In the genomic region with DNA sequence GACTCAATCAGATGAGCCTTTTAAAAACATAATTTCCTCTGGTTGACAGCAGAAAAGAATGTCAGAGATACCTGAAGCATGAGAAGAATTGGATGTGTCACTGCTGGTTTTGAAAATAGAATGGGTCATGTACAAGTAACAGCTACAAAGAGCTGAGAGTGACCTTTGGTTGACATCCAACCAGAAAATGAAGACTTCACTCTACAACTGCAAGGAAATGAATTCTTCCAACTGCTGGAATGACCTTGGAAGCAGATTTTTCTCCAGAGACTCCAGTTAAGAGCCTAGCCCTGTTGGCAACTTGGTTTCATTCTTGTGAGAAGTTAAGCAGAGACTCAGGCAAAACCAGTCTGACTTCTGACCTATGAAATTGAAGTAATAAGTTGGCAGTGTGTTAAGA, we compare ENCODE assay signal across 22 cellular contexts.
DNase-seq lines count a peak whose midpoint lies in the region; ATAC-seq, FAIRE-seq and TF ChIP-seq lines count a peak whose summit lies in the region.
"Had no signal": no experiment of that assay in that cellular context is flagged by ENCODE, and none has a peak within 500 bp of the region (broad histone marks: within the 10 kb centered on the region; RNA-seq: fewer than 3 reads in every experiment).

No MANE protein-coding gene starts in this region.

- FAIRE-seq in bronchial epithelial cell (lab: Jason Lieb, UNC): no peak
- peak; percentile 61 for FAIRE-seq in keratinocyte (lab: Jason Lieb, UNC)
- FAIRE-seq: D721Med had no signal

- peaks cover 4% of the 10 kb centered on the region for H3K4me1 ChIP-seq in keratinocyte (ENCODE audit: control insufficient read depth, extremely low read depth, insufficient read depth, low read length)
- no peaks in the 10 kb centered on the region for H3K4me1 ChIP-seq in psoas muscle
- H3K4me1 ChIP-seq: transverse colon had no signal

- no peak overlapping the region for H3K4me3 ChIP-seq in bronchial epithelial cell (ENCODE audit: low read depth, low read length)
- no peak overlapping the region for H3K4me3 ChIP-seq in keratinocyte (ENCODE audit: control insufficient read depth in 2 of 3, extremely low read depth in 1 of 3, insufficient read depth in 2 of 3, low read depth in 1 of 3, low read length in 3 of 3)
- no peak overlapping the region for H3K4me3 ChIP-seq in psoas muscle
- H3K4me3 ChIP-seq: SJSA1, transverse colon had no signal

- H3K27me3 Mint-ChIP-seq in HFFc6 (ENCODE audit: insufficient read depth): no peaks in the 10 kb centered on the region
- H3K27me3 Mint-ChIP-seq: activated CD8-positive, alpha-beta T cell treated with anti-CD3 and anti-CD28 coated beads for 36 hours; activated naive CD4-positive, alpha-beta T cell treated with anti-CD3 and anti-CD28 coated beads, Interleukin-2, amount 10 ng/mL, durations not matched to agents 7 days and 5 days; activated T-cell treated with anti-CD3 and anti-CD28 coated beads, Interleukin-2, amount 50 U/mL, for 24 hours; stimulated activated memory B cell treated with anti-CD40 and anti-IgM and Interleukin-4, amounts not matched to agents 10 μg/mL and 1 μg/mL and 100 μg/mL, for 72 hours had no signal

- H3K27ac ChIP-seq in keratinocyte (ENCODE audit: control insufficient read depth, insufficient read depth, low read length) (no peak overlapping the region), psoas muscle (no peak overlapping the region)
- H3K27ac ChIP-seq: SJSA1, transverse colon had no signal

- dilution Hi-C loops in keratinocyte (cut with MboI; ENCODE audit: extremely low pct_ligation_motif_present, low sequenced_read_pairs): no loop called here

- no peak overlapping the region for H3K4me2 ChIP-seq in keratinocyte (ENCODE audit: control insufficient read depth, extremely low read depth, insufficient read depth, low read depth, low read length)

- H3K9ac ChIP-seq in keratinocyte (ENCODE audit: control insufficient read depth, extremely low read depth, insufficient read depth, low read length): no peak overlapping the region

- H3K36me3 Mint-ChIP-seq in HFFc6 (ENCODE audit: low read depth): peaks cover 17% of the 10 kb centered on the region
- H3K36me3 Mint-ChIP-seq: activated naive CD4-positive, alpha-beta T cell treated with anti-CD3 and anti-CD28 coated beads, Interleukin-2, amount 10 ng/mL, durations not matched to agents 7 days and 5 days; brain; mesothelial cell of epicardium; stimulated activated memory B cell treated with anti-CD40 and anti-IgM and Interleukin-4, amounts not matched to agents 10 μg/mL and 1 μg/mL and 100 μg/mL, for 72 hours had no signal

- no peaks in the 10 kb centered on the region for H3K36me3 ChIP-seq in bronchial epithelial cell (ENCODE audit: control insufficient read depth, insufficient read depth, low read length)
- no peaks in the 10 kb centered on the region for H3K36me3 ChIP-seq in keratinocyte (ENCODE audit: control insufficient read depth in 2 of 2, extremely low read depth in 1 of 2, insufficient read depth in 2 of 2, low read length in 2 of 2)
- H3K36me3 ChIP-seq in psoas muscle (ENCODE audit: insufficient read depth in 1 of 2, low read depth in 1 of 2): no peaks in the 10 kb centered on the region
- H3K36me3 ChIP-seq: SJSA1, transverse colon had no signal

- DNase-seq in AG08395 (ENCODE audit: low spot score): peak; percentile 19
- DNase-seq in HFFc6: peak; percentile 69
- peak; percentile 46 for DNase-seq in bronchial epithelial cell (ENCODE audit: low read depth)
- DNase-seq in keratinocyte (ENCODE audit: low read depth, low spot score): peak; percentile 23
- no peak for DNase-seq in psoas muscle
- no peak for DNase-seq in DMS79 (lab: John Stamatoyannopoulos, UW)
- no peak for DNase-seq in ACHN
- no peak for DNase-seq in T-helper 1 cell
- DNase-seq: activated CD8-positive, alpha-beta T cell treated with anti-CD3 and anti-CD28 coated beads for 36 hours; activated naive CD4-positive, alpha-beta T cell treated with anti-CD3 and anti-CD28 coated beads, Interleukin-2, amount 10 ng/mL, durations not matched to agents 7 days and 5 days; activated T-cell treated with anti-CD3 and anti-CD28 coated beads, Interleukin-2, amount 50 U/mL, for 24 hours; dermis blood vessel endothelial cell; islet precursor cell; NCI-H1436; nephron progenitor cell; transverse colon had no signal

- in situ Hi-C loops in ACHN (cut with HindIII; ENCODE audit: low pct_ligation_motif_present, low pct_unique_long_range_greater_than_20kb, low sequenced_read_pairs): no loop called here

- H3K27ac Mint-ChIP-seq in HFFc6: peak overlapping the region; percentile 60
- H3K27ac Mint-ChIP-seq: activated CD8-positive, alpha-beta T cell treated with anti-CD3 and anti-CD28 coated beads for 36 hours; activated naive CD4-positive, alpha-beta T cell treated with anti-CD3 and anti-CD28 coated beads, Interleukin-2, amount 10 ng/mL, durations not matched to agents 7 days and 5 days; activated T-cell treated with anti-CD3 and anti-CD28 coated beads, Interleukin-2, amount 50 U/mL, for 24 hours; brain; mesothelial cell of epicardium; nephron progenitor cell; stimulated activated memory B cell treated with anti-CD40 and anti-IgM and Interleukin-4, amounts not matched to agents 10 μg/mL and 1 μg/mL and 100 μg/mL, for 72 hours; WTC11 had no signal

- H4K20me1 ChIP-seq in keratinocyte (ENCODE audit: control insufficient read depth, extremely low read depth, insufficient read depth, low read length): no peaks in the 10 kb centered on the region

- H3K4me1 Mint-ChIP-seq in HFFc6 (ENCODE audit: low read depth): peaks cover 47% of the 10 kb centered on the region
- H3K4me1 Mint-ChIP-seq: activated naive CD4-positive, alpha-beta T cell treated with anti-CD3 and anti-CD28 coated beads, Interleukin-2, amount 10 ng/mL, durations not matched to agents 7 days and 5 days; brain; nephron progenitor cell; stimulated activated memory B cell treated with anti-CD40 and anti-IgM and Interleukin-4, amounts not matched to agents 10 μg/mL and 1 μg/mL and 100 μg/mL, for 72 hours had no signal

- intact Hi-C loops in psoas muscle (cut with DNase I): no loop called here

- H2AFZ ChIP-seq in keratinocyte (ENCODE audit: control insufficient read depth, low read length): peak overlapping the region; percentile 10

- ATAC-seq in psoas muscle: no peak
- ATAC-seq: activated CD8-positive, alpha-beta T cell treated with anti-CD3 and anti-CD28 coated beads for 36 hours; stimulated activated memory B cell treated with anti-CD40 and anti-IgM and Interleukin-4, amounts not matched to agents 10 μg/mL and 1 μg/mL and 100 μg/mL, for 72 hours; WTC11 had no signal

- TF ChIP-seq CTCF in HFFc6 (IDR thresholded peaks at IDR 0.05) (no peak), bronchial epithelial cell (IDR thresholded peaks at IDR 0.05; ENCODE audit: insufficient read depth, low read length, severe bottlenecking) (no peak), keratinocyte (optimal IDR thresholded peaks at IDR 0.05 in 1 of 3, IDR thresholded peaks at IDR 0.05 in 1 of 3, conservative IDR thresholded peaks at IDR 0.05 in 1 of 3; ENCODE audit: extremely low read depth in 1 of 3, insufficient read depth in 2 of 3, low read length in 3 of 3) (no peak), psoas muscle (IDR thresholded peaks at IDR 0.05) (no peak)

- H3K27me3 ChIP-seq in bronchial epithelial cell (ENCODE audit: control insufficient read depth, insufficient read depth, low read length) (no peaks in the 10 kb centered on the region), keratinocyte (ENCODE audit: control insufficient read depth, extremely low read depth, insufficient read depth, low read length) (no peaks in the 10 kb centered on the region), psoas muscle (ENCODE audit: insufficient read depth in 3 of 3, low read length in 2 of 3) (no peaks in the 10 kb centered on the region)
- H3K27me3 ChIP-seq: SJSA1, transverse colon had no signal

- peaks cover 2% of the 10 kb centered on the region for H3K9me3 ChIP-seq in keratinocyte (ENCODE audit: control insufficient read depth, low read depth, low read length)
- H3K9me3 ChIP-seq in psoas muscle: peaks cover 5% of the 10 kb centered on the region
- H3K9me3 ChIP-seq: SJSA1 had no signal

- peaks cover 17% of the 10 kb centered on the region for H3K9me3 Mint-ChIP-seq in HFFc6

- no peaks in the 10 kb centered on the region for H3K9me1 ChIP-seq in keratinocyte (ENCODE audit: control insufficient read depth, extremely low read depth, insufficient read depth, low read length)

- peak overlapping the region; percentile 34 for H3K4me3 Mint-ChIP-seq in HFFc6
- H3K4me3 Mint-ChIP-seq: activated CD8-positive, alpha-beta T cell treated with anti-CD3 and anti-CD28 coated beads for 36 hours; activated naive CD4-positive, alpha-beta T cell treated with anti-CD3 and anti-CD28 coated beads, Interleukin-2, amount 10 ng/mL, durations not matched to agents 7 days and 5 days; activated T-cell treated with anti-CD3 and anti-CD28 coated beads, Interleukin-2, amount 50 U/mL, for 24 hours; brain; mesothelial cell of epicardium; nephron progenitor cell; stimulated activated memory B cell treated with anti-CD40 and anti-IgM and Interleukin-4, amounts not matched to agents 10 μg/mL and 1 μg/mL and 100 μg/mL, for 72 hours; WTC11 had no signal

- H3K79me2 ChIP-seq in keratinocyte (ENCODE audit: control insufficient read depth, insufficient read depth, low read length): no peaks in the 10 kb centered on the region

Comparison
In these comparisons a context has a peak if more than half of its experiments do, and no peak if none do; other contexts are left out.
1. DNase-seq: peak in AG08395 (single experiment), HFFc6 (single experiment), bronchial epithelial cell (single experiment) and keratinocyte (single experiment); none in psoas muscle (0 of 2), DMS79 (single experiment), ACHN (single experiment) and T-helper 1 cell (0 of 5).